23 cellular contexts compared by ENCODE assay signal in genomic region chr7:151886783-151887182, GRCh38.
"Had no signal": no experiment of that assay in that cellular context is flagged by ENCODE, and none has a peak within 500 bp of the region (broad histone marks: within the 10 kb centered on the region; RNA-seq: fewer than 3 reads in every experiment).

No MANE protein-coding gene starts in this region.

- H3K27ac ChIP-seq: epithelial cell of prostate, esophagus muscularis mucosa, gastroesophageal sphincter, left ventricle myocardium inferior, neutrophil, right atrium auricular region, tibial artery, upper lobe of left lung, vagina had no signal

- DNase-seq: cortex of kidney; effector memory CD4-positive, alpha-beta T cell; glutamatergic neuron; immature natural killer cell; left cardiac atrium; left ventricle myocardium inferior; mesenchymal stem cell; naive thymus-derived CD4-positive, alpha-beta T cell; stimulated activated CD4-positive, alpha-beta T cell treated with anti-CD3 and anti-CD28 coated beads, Interleukin-4, amount 100 ng/mL, for 1 hour; stimulated activated CD8-positive, alpha-beta memory T cell treated with anti-CD3 and anti-CD28 coated beads, Interleukin-4, amount 100 ng/mL, for 48 hours; stimulated activated naive CD8-positive, alpha-beta T cell treated with anti-CD3 and anti-CD28 coated beads, Interleukin-15, Interleukin-2, amounts not matched to agents 100 U/mL and 50 U/mL, for 24 hours had no signal

- FAIRE-seq: keratinocyte had no signal

- H3K4me1 ChIP-seq: esophagus muscularis mucosa, gastroesophageal sphincter, right atrium auricular region, tibial artery, upper lobe of left lung, vagina had no signal

- H3K27me3 ChIP-seq: right atrium auricular region, upper lobe of left lung, vagina had no signal

- H3K9me3 ChIP-seq: esophagus muscularis mucosa, gastroesophageal sphincter, left ventricle myocardium inferior, neutrophil, right atrium auricular region, tibial artery, upper lobe of left lung, vagina had no signal

- ATAC-seq: gastroesophageal sphincter; left cardiac atrium; naive thymus-derived CD4-positive, alpha-beta T cell; stimulated activated effector memory CD8-positive, alpha-beta T cell treated with anti-CD3 and anti-CD28 coated beads, Interleukin-12 subunit alpha, Interleukin-12 subunit beta, amount 100 ng/mL, for 72 hours; stimulated activated naive CD8-positive, alpha-beta T cell treated with anti-CD3 and anti-CD28 coated beads, Interleukin-15, Interleukin-2, amounts not matched to agents 100 U/mL and 50 U/mL, for 24 hours had no signal

- H3K4me3 ChIP-seq: esophagus muscularis mucosa, gastroesophageal sphincter, left ventricle myocardium inferior, lung, right atrium auricular region, smooth muscle cell, tibial artery, upper lobe of left lung, vagina had no signal

- H3K36me3 ChIP-seq: esophagus muscularis mucosa, gastroesophageal sphincter, left ventricle myocardium inferior, neutrophil, right atrium auricular region, tibial artery, upper lobe of left lung, vagina had no signal
